In the genomic region with DNA sequence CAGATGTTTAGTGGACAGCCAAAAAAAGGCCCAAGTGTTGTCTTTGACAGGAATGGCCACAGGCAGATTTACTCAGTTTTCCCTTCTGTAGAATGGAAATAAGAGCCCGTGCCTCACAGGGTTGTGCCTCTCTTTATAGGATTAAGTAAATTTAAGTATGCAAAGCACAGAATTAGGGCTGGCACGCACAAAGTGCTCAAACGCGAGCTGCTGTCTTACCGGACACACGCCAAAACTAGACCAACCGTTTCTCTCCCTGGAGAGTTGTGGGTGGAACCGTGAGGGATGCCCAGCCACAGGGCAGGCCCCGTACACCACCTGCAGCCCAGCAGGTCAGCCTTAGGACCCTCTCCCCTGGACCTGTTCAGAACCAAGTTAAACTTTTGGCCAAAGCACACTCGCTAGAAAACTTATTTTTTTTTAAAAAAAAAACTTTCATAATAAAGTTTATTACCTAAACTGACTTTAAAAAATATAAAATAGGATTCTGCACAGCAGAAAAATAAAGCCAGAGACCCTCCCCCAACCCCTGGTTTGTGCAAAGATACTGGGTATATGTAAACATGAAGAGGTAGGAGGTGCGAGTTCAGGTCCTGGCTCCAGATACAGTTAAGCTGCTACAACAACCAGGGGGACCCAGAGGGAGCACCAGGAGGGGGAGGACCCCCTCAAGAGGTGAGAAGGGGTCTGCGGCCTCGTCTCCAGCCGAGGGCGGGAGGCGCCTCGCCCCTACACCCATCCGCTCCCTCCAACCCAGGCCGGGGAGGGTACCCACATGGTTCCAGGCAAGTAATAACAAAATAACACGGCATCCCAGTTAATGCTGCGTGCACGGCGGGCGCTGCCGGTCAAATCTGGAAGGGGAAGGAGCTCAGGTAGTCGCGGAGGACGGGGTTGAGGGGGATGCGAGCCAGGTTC, we compare ENCODE assay signal across 1 cellular context.
TF ChIP-seq lines count a peak whose summit lies in the region.

No MANE protein-coding gene starts in this region.

TF ChIP-seq in IMR-90, 13 proteins besides CTCF, POLR2A, EP300 and RAD21:
- TF ChIP-seq SMC3 (IDR thresholded peaks at IDR 0.05; ENCODE audit: low read depth, low read length) (no peak), MXI1 (IDR thresholded peaks at IDR 0.05; ENCODE audit: borderline replicate concordance, low read depth, low read length) (no peak), ELK1 (IDR thresholded peaks at IDR 0.05; ENCODE audit: borderline replicate concordance, low read depth, low read length) (no peak), CEBPB (IDR thresholded peaks at IDR 0.05; ENCODE audit: low read depth, low read length) (no peak), NFE2L2 (IDR thresholded peaks at IDR 0.05; ENCODE audit: low read depth, low read length) (no peak)
